1 cellular context compared by ENCODE assay signal in genomic region chr6:167501831-167502385, GRCh38.
TF ChIP-seq lines count a peak whose summit lies in the region.

No MANE protein-coding gene starts in this region.

TF ChIP-seq in HCT116, 20 proteins besides CTCF, POLR2A, EP300 and RAD21 (continued from another document):
- TF ChIP-seq, protein P1, sequence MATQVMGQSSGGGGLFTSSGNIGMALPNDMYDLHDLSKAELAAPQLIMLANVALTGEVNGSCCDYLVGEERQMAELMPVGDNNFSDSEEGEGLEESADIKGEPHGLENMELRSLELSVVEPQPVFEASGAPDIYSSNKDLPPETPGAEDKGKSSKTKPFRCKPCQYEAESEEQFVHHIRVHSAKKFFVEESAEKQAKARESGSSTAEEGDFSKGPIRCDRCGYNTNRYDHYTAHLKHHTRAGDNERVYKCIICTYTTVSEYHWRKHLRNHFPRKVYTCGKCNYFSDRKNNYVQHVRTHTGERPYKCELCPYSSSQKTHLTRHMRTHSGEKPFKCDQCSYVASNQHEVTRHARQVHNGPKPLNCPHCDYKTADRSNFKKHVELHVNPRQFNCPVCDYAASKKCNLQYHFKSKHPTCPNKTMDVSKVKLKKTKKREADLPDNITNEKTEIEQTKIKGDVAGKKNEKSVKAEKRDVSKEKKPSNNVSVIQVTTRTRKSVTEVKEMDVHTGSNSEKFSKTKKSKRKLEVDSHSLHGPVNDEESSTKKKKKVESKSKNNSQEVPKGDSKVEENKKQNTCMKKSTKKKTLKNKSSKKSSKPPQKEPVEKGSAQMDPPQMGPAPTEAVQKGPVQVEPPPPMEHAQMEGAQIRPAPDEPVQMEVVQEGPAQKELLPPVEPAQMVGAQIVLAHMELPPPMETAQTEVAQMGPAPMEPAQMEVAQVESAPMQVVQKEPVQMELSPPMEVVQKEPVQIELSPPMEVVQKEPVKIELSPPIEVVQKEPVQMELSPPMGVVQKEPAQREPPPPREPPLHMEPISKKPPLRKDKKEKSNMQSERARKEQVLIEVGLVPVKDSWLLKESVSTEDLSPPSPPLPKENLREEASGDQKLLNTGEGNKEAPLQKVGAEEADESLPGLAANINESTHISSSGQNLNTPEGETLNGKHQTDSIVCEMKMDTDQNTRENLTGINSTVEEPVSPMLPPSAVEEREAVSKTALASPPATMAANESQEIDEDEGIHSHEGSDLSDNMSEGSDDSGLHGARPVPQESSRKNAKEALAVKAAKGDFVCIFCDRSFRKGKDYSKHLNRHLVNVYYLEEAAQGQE (IDR thresholded peaks at IDR 0.05; ENCODE audit: low read depth): no peak
- no peak for TF ChIP-seq EZH2 (IDR thresholded peaks at IDR 0.05)
- TF ChIP-seq ZNF274 (IDR thresholded peaks at IDR 0.05; ENCODE audit: low read depth, low read length): no peak
- no peak for TF ChIP-seq YY1 (IDR thresholded peaks at IDR 0.05; ENCODE audit: extremely low read depth, insufficient replicate concordance, low read depth, low read length)
- no peak for TF ChIP-seq ELF1 (IDR thresholded peaks at IDR 0.05; ENCODE audit: borderline replicate concordance, low read depth)
- no peak for TF ChIP-seq SIN3A (IDR thresholded peaks at IDR 0.05; ENCODE audit: low read depth)
- TF ChIP-seq ATF3 (IDR thresholded peaks at IDR 0.05): no peak
- no peak for TF ChIP-seq CBX3 (IDR thresholded peaks at IDR 0.05; ENCODE audit: low read depth)
- TF ChIP-seq CEBPB (IDR thresholded peaks at IDR 0.05; ENCODE audit: low read depth): no peak
- TF ChIP-seq FOSL1 (IDR thresholded peaks at IDR 0.05; ENCODE audit: low read depth): no peak
- TF ChIP-seq ZBTB33 (IDR thresholded peaks at IDR 0.05; ENCODE audit: extremely low read depth, insufficient replicate concordance, low read length): no peak
- no peak for TF ChIP-seq SP1 (IDR thresholded peaks at IDR 0.05; ENCODE audit: low read depth)
TF ChIP-seq in HCT116: peak in this region for 0.
